8 cellular contexts compared by ENCODE assay signal in genomic region chr2:178072383-178073301, GRCh38. TPM values are rescaled to one million over a fixed set of nuclear protein-coding genes. Genes with fewer than 3 reads are reported as not detected.
DNase-seq lines count a peak whose midpoint lies in the region; ATAC-seq and TF ChIP-seq lines count a peak whose summit lies in the region.

TSS of gene PDE11A (minus strand) at chr2:178072777. CDS start at chr2:178072437, 340 bp downstream.

- in situ Hi-C loops in Caki2 (cut with HindIII; ENCODE audit: low pct_unique_long_range_greater_than_20kb, low sequenced_read_pairs), result no loop called here

- WGBS in H9 (ENCODE audit: extremely low coverage, insufficient read length, low lambda C conversion rate), result no CpG with 5 or more reads among the region's 44 CpGs
- WGBS in mesendoderm (ENCODE audit: extremely low coverage, insufficient coverage, low lambda C conversion rate), result no CpG with 5 or more reads among the region's 44 CpGs

- H3K4me1 Mint-ChIP-seq in H9 (peaks cover 12 to 14% of the 10 kb centered on the region in 2 experiments), endothelial cell (ENCODE audit: unreplicated experiment) (peaks cover 5% of the 10 kb centered on the region)
- peaks cover 12% of the 10 kb centered on the region for H3K4me1 Mint-ChIP-seq in stimulated activated effector memory CD8-positive, alpha-beta T cell treated with anti-CD3 and anti-CD28 coated beads, Interleukin-12 subunit alpha, Interleukin-12 subunit beta, amount 100 ng/mL, for 72 hours

- no peak within 1 kb of the TSS for H4K8ac ChIP-seq in H9 (replicated peaks; ENCODE audit: insufficient read length, low read depth, low read length)
- no peak within 1 kb of the TSS for H4K8ac ChIP-seq in mesendoderm (ENCODE audit: low read depth, low read length)

- no peak within 1 kb of the TSS for H2BK12ac ChIP-seq in H9 (ENCODE audit: insufficient read length, low read depth, low read length)

- H2BK15ac ChIP-seq in H9 (ENCODE audit: low read depth, low read length), result no peak within 1 kb of the TSS
- no peak within 1 kb of the TSS for H2BK15ac ChIP-seq in mesendoderm (replicated peaks; ENCODE audit: low read depth)

- no peaks in the 10 kb centered on the region for H3K36me3 Mint-ChIP-seq in H9 (ENCODE audit: insufficient read depth in 1 of 3, low read depth in 3 of 3)
- H3K36me3 Mint-ChIP-seq in endothelial cell (ENCODE audit: low read depth, unreplicated experiment), result no peaks in the 10 kb centered on the region
- H3K36me3 Mint-ChIP-seq in stimulated activated effector memory CD8-positive, alpha-beta T cell treated with anti-CD3 and anti-CD28 coated beads, Interleukin-12 subunit alpha, Interleukin-12 subunit beta, amount 100 ng/mL, for 72 hours, result no peaks in the 10 kb centered on the region

- no peak within 1 kb of the TSS for H4K5ac ChIP-seq in H9 (ENCODE audit: insufficient read length, low read depth, low read length)
- H4K5ac ChIP-seq in mesendoderm (ENCODE audit: low read length), result no peak within 1 kb of the TSS

- peaks cover 5% of the 10 kb centered on the region for H3K23me2 ChIP-seq in H9 (ENCODE audit: insufficient read length, low read depth, low read length, poor library complexity, severe bottlenecking)

- H3K27me3 ChIP-seq in H9 (ENCODE audit: insufficient read depth, low read length) (no peaks in the 10 kb centered on the region; the same call in 1 of the 2 replicates), mesendoderm (ENCODE audit: insufficient read depth, low read length, poor library complexity) (no peaks in the 10 kb centered on the region)

- no peak within 1 kb of the TSS for H2AFZ ChIP-seq in H9 (ENCODE audit: low read length)

- no peak within 1 kb of the TSS for H3K56ac ChIP-seq in H9 (ENCODE audit: insufficient read length, low read depth, low read length)
- H3K56ac ChIP-seq in mesendoderm (ENCODE audit: low read length), result peak within 1 kb of the TSS; percentile 75

- ATAC-seq in stimulated activated effector memory CD8-positive, alpha-beta T cell treated with anti-CD3 and anti-CD28 coated beads, Interleukin-12 subunit alpha, Interleukin-12 subunit beta, amount 100 ng/mL, for 72 hours, result peak; percentile 88
- no peak for ATAC-seq in HG03442 (IDR thresholded peaks at IDR 0.05; ENCODE audit: unreplicated experiment)

- TF ChIP-seq CTCF in H9 (conservative IDR thresholded peaks at IDR 0.05) (no peak), WI38 (IDR thresholded peaks at IDR 0.05; ENCODE audit: low read depth, low read length) (no peak), endothelial cell (IDR thresholded peaks at IDR 0.05; ENCODE audit: unreplicated experiment) (no peak)

- H3K4me1 ChIP-seq in H9 (ENCODE audit: insufficient read depth, low read length), result no peaks in the 10 kb centered on the region
- no peaks in the 10 kb centered on the region for H3K4me1 ChIP-seq in mesendoderm (ENCODE audit: control insufficient read depth, low read depth, low read length)

- H3K23ac ChIP-seq in H9 (ENCODE audit: insufficient read length, low read depth, low read length) (no peak within 1 kb of the TSS), mesendoderm (ENCODE audit: low read length) (no peak within 1 kb of the TSS)

- H4K91ac ChIP-seq in H9 (ENCODE audit: insufficient read length, low read depth, low read length), result no peak within 1 kb of the TSS

- no peaks in the 10 kb centered on the region for H3K9me3 ChIP-seq in H9 (ENCODE audit: control insufficient read depth, low read depth, low read length)

- H2BK20ac ChIP-seq in H9 (ENCODE audit: low read depth, low read length, poor library complexity, severe bottlenecking), result no peak within 1 kb of the TSS

- H3K9me3 Mint-ChIP-seq in H9, result no peaks in the 10 kb centered on the region; a peak in 2 of 5 replicates
- no peaks in the 10 kb centered on the region for H3K9me3 Mint-ChIP-seq in endothelial cell (ENCODE audit: unreplicated experiment)
- no peaks in the 10 kb centered on the region for H3K9me3 Mint-ChIP-seq in stimulated activated effector memory CD8-positive, alpha-beta T cell treated with anti-CD3 and anti-CD28 coated beads, Interleukin-12 subunit alpha, Interleukin-12 subunit beta, amount 100 ng/mL, for 72 hours

- H4K20me1 ChIP-seq in H9 (ENCODE audit: control insufficient read depth, insufficient read depth, insufficient read length), result no peaks in the 10 kb centered on the region

- peak within 1 kb of the TSS; percentile 82 to 94 for H3K4me3 Mint-ChIP-seq in H9
- peak within 1 kb of the TSS; percentile 88 for H3K4me3 Mint-ChIP-seq in endothelial cell (ENCODE audit: unreplicated experiment)
- H3K4me3 Mint-ChIP-seq in stimulated activated effector memory CD8-positive, alpha-beta T cell treated with anti-CD3 and anti-CD28 coated beads, Interleukin-12 subunit alpha, Interleukin-12 subunit beta, amount 100 ng/mL, for 72 hours, result peak within 1 kb of the TSS; percentile 39

- H3K4ac ChIP-seq in H9 (ENCODE audit: low read depth, low read length) (no peak within 1 kb of the TSS), mesendoderm (ENCODE audit: low read depth, low read length) (no peak within 1 kb of the TSS)

- no peak within 1 kb of the TSS for H3T11ph ChIP-seq in H9 (ENCODE audit: low read length)

- H3K18ac ChIP-seq in H9 (ENCODE audit: insufficient read length, low read depth, low read length) (no peak within 1 kb of the TSS), mesendoderm (ENCODE audit: low read length) (no peak within 1 kb of the TSS)

- no peaks in the 10 kb centered on the region for H3K36me3 ChIP-seq in mesendoderm (ENCODE audit: control insufficient read depth, insufficient read depth, low read length)

- peak within 1 kb of the TSS; percentile 91 for H3K4me2 ChIP-seq in H9 (ENCODE audit: insufficient read depth, insufficient read length, low read length)
- peak within 1 kb of the TSS; percentile 58 for H3K4me2 ChIP-seq in mesendoderm (ENCODE audit: low read length)

- H3K14ac ChIP-seq in H9 (ENCODE audit: insufficient read depth, low read length), result no peak within 1 kb of the TSS

- DNase-seq in Caki2 (ENCODE audit: low read depth) (peak; percentile 89), H9 (peak; percentile 94), NCI-H2029 treated with DMSO at 0.1 percent for 48 hours (lab: John Stamatoyannopoulos, UW) (peak; percentile 89), endothelial cell (ENCODE audit: low spot score) (peak; percentile 70), mesendoderm (peak; percentile 95)
- peak in 1 of 2 donors; percentile 54 for DNase-seq in stimulated activated effector memory CD8-positive, alpha-beta T cell treated with anti-CD3 and anti-CD28 coated beads, Interleukin-12 subunit alpha, Interleukin-12 subunit beta, amount 100 ng/mL, for 72 hours (ENCODE audit: low spot score in 2 of 2)

- H3K27ac Mint-ChIP-seq in H9, result no peak within 1 kb of the TSS
- no peak within 1 kb of the TSS for H3K27ac Mint-ChIP-seq in endothelial cell (ENCODE audit: unreplicated experiment)
- no peak within 1 kb of the TSS for H3K27ac Mint-ChIP-seq in stimulated activated effector memory CD8-positive, alpha-beta T cell treated with anti-CD3 and anti-CD28 coated beads, Interleukin-12 subunit alpha, Interleukin-12 subunit beta, amount 100 ng/mL, for 72 hours

- H3K9ac ChIP-seq in H9 (ENCODE audit: extremely low read depth, insufficient read length, low read length) (peak within 1 kb of the TSS; percentile 33), mesendoderm (ENCODE audit: low read length) (peak within 1 kb of the TSS; percentile 59)

- H3K27ac ChIP-seq in H9 (ENCODE audit: insufficient read length, low read depth, low read length) (no peak within 1 kb of the TSS), mesendoderm (ENCODE audit: low read depth, low read length) (no peak within 1 kb of the TSS)

- no peak within 1 kb of the TSS for H2BK120ac ChIP-seq in H9 (ENCODE audit: low read depth, low read length, poor library complexity, severe bottlenecking)
- no peak within 1 kb of the TSS for H2BK120ac ChIP-seq in mesendoderm (ENCODE audit: low read depth, low read length)

- H3K4me3 ChIP-seq in WI38 (ENCODE audit: low read depth, low read length), result peak within 1 kb of the TSS; percentile 61
- peak within 1 kb of the TSS; percentile 39 for H3K4me3 ChIP-seq in mesendoderm (ENCODE audit: low read length)

- no peak within 1 kb of the TSS for H2BK5ac ChIP-seq in H9 (ENCODE audit: insufficient read length, low read length)
- no peak within 1 kb of the TSS for H2BK5ac ChIP-seq in mesendoderm (ENCODE audit: low read length)

- H3K27me3 Mint-ChIP-seq in H9 (ENCODE audit: low read depth), result peaks cover 61% of the 10 kb centered on the region
- peaks cover 1% of the 10 kb centered on the region for H3K27me3 Mint-ChIP-seq in endothelial cell (ENCODE audit: unreplicated experiment)

- H3K79me2 ChIP-seq in H9 (ENCODE audit: insufficient read depth, low read length), result no peaks in the 10 kb centered on the region
- no peaks in the 10 kb centered on the region for H3K79me2 ChIP-seq in mesendoderm (ENCODE audit: control insufficient read depth, insufficient read depth, low read length)

- H2AK5ac ChIP-seq in H9 (ENCODE audit: insufficient read length, low read length) (no peak within 1 kb of the TSS), mesendoderm (ENCODE audit: low read length) (no peak within 1 kb of the TSS)

- H3K79me1 ChIP-seq in H9 (ENCODE audit: insufficient read depth, low read depth, low read length, poor library complexity, severe bottlenecking) (no peaks in the 10 kb centered on the region), mesendoderm (ENCODE audit: low read length) (no peaks in the 10 kb centered on the region)

RNA-seq across cellular contexts. Expression of gene PDE11A, which starts in this region (rescaled TPM):
- total RNA-seq in Caki2 (2014; rRNA removed; shearing (Covaris generic); ENCODE audit: low replicate concordance), result 0.57 and 1.3 TPM in 2 replicates
- total RNA-seq in H9 (2021), result 0.13 and 0.37 TPM in 2 replicates
- total RNA-seq in endothelial cell (ENCODE audit: unreplicated experiment), result 1.7 TPM
- 0.03 TPM for polyA plus RNA-seq in mesendoderm (2013, experiment 1 of 2)
- polyA plus RNA-seq in mesendoderm (2013, experiment 2 of 2), result 0.01 TPM

Comparison
In these comparisons a context has a peak if more than half of its experiments do, and no peak if none do; other contexts are left out.
1. Peak in DNase-seq, H3K9ac ChIP-seq and H3K4me2 ChIP-seq in H9; RNA of the gene not detected or under 1 TPM.